ENCODE assay signal across 19 cellular contexts in genomic region chr12:24482044-24482443, GRCh38.
A peak's percentile ranks its signal among the peaks of the same experiment; 100 is the strongest.
DNase-seq lines count a peak whose midpoint lies in the region; ATAC-seq and TF ChIP-seq lines count a peak whose summit lies in the region.
"Had no signal": no experiment of that assay in that cellular context is flagged by ENCODE, and none has a peak within 500 bp of the region (broad histone marks: within the 10 kb centered on the region; RNA-seq: fewer than 3 reads in every experiment).

No MANE protein-coding gene starts in this region.

- no peak for DNase-seq in natural killer cell treated with Interleukin-12 subunit alpha and Interleukin-12 subunit beta and Interleukin-15 and Interleukin-18, amount 100 ng/mL, for 72 hours (ENCODE audit: low spot score)
- DNase-seq in natural killer cell (no peak), SJSA1 (ENCODE audit: low read depth in 1 of 2, low spot score in 2 of 2) (no peak), osteocyte (ENCODE audit: extremely low spot score, unreplicated experiment) (no peak), upper lobe of left lung (no peak)
- DNase-seq: Caco-2; CD4-positive, CD25-positive, alpha-beta regulatory T cell; CD8-positive, alpha-beta T cell; DMS153; DND-41; H9 had no signal

- no peaks in the 10 kb centered on the region for H3K36me3 Mint-ChIP-seq in natural killer cell treated with Interleukin-12 subunit alpha and Interleukin-12 subunit beta and Interleukin-15 and Interleukin-18, amount 100 ng/mL, for 72 hours
- H3K36me3 Mint-ChIP-seq in natural killer cell (no peaks in the 10 kb centered on the region), osteocyte (ENCODE audit: unreplicated experiment) (no peaks in the 10 kb centered on the region)
- H3K36me3 Mint-ChIP-seq: CD4-positive, CD25-positive, alpha-beta regulatory T cell; CD8-positive, alpha-beta T cell had no signal

- H3K9me3 Mint-ChIP-seq in natural killer cell treated with Interleukin-12 subunit alpha and Interleukin-12 subunit beta and Interleukin-15 and Interleukin-18, amount 100 ng/mL, for 72 hours, result peaks cover 4% of the 10 kb centered on the region
- H3K9me3 Mint-ChIP-seq in natural killer cell, result peaks cover 0 to 7% of the 10 kb centered on the region in 2 donors
- peaks cover 11% of the 10 kb centered on the region for H3K9me3 Mint-ChIP-seq in osteocyte (ENCODE audit: unreplicated experiment)
- H3K9me3 Mint-ChIP-seq: CD8-positive, alpha-beta T cell; GM23338; H9 had no signal

- no peak for TF ChIP-seq EP300 in upper lobe of left lung (IDR thresholded peaks at IDR 0.05)

- H3K27me3 Mint-ChIP-seq in natural killer cell treated with Interleukin-12 subunit alpha and Interleukin-12 subunit beta and Interleukin-15 and Interleukin-18, amount 100 ng/mL, for 72 hours, result peaks cover 0 to 11% of the 10 kb centered on the region in 2 donors
- H3K27me3 Mint-ChIP-seq in natural killer cell (ENCODE audit: low read depth in 2 of 2) (no peaks in the 10 kb centered on the region), osteocyte (ENCODE audit: unreplicated experiment) (no peaks in the 10 kb centered on the region)

- no peaks in the 10 kb centered on the region for H3K9me3 ChIP-seq in SJSA1 (replicated peaks)
- H3K9me3 ChIP-seq in upper lobe of left lung, result no peaks in the 10 kb centered on the region
- H3K9me3 ChIP-seq: BLaER1, Caco-2 had no signal

- no peak for ATAC-seq in natural killer cell treated with Interleukin-12 subunit alpha and Interleukin-12 subunit beta and Interleukin-15 and Interleukin-18, amount 100 ng/mL, for 72 hours
- ATAC-seq in natural killer cell (no peak), GM21825 (IDR thresholded peaks at IDR 0.05; ENCODE audit: unreplicated experiment) (no peak), upper lobe of left lung (ENCODE audit: low FRiP score in 2 of 2) (no peak), GM19324 (IDR thresholded peaks at IDR 0.05; ENCODE audit: low FRiP score, unreplicated experiment) (no peak)
- ATAC-seq: CD8-positive, alpha-beta T cell; GM23338; HCT116 had no signal

- no peak overlapping the region for H3K4me3 ChIP-seq in SJSA1
- no peak overlapping the region for H3K4me3 ChIP-seq in upper lobe of left lung
- H3K4me3 ChIP-seq: BLaER1, GM23338 had no signal

- 85 to 91% methylated on average over 3 of the region's 3 CpGs for WGBS in upper lobe of left lung, 2 donors

- H3K36me3 ChIP-seq in SJSA1 (no peaks in the 10 kb centered on the region), upper lobe of left lung (no peaks in the 10 kb centered on the region)
- H3K36me3 ChIP-seq: BLaER1 had no signal

- TF ChIP-seq CTCF in natural killer cell (IDR thresholded peaks at IDR 0.05) (no peak), osteocyte (IDR thresholded peaks at IDR 0.05) (no peak), upper lobe of left lung (IDR thresholded peaks at IDR 0.05) (no peak)

- H3K4me3 Mint-ChIP-seq in natural killer cell treated with Interleukin-12 subunit alpha and Interleukin-12 subunit beta and Interleukin-15 and Interleukin-18, amount 100 ng/mL, for 72 hours, result peak overlapping the region; percentile 18
- H3K4me3 Mint-ChIP-seq in natural killer cell (no peak overlapping the region), osteocyte (ENCODE audit: unreplicated experiment) (no peak overlapping the region)
- H3K4me3 Mint-ChIP-seq: B cell; CD4-positive, CD25-positive, alpha-beta regulatory T cell; CD8-positive, alpha-beta T cell; GM23338; H9 had no signal

- H3K27me3 ChIP-seq in SJSA1 (replicated peaks) (no peaks in the 10 kb centered on the region), upper lobe of left lung (no peaks in the 10 kb centered on the region)
- H3K27me3 ChIP-seq: BLaER1 had no signal

- intact Hi-C loops in natural killer cell (cut with micrococcal nuclease), result no loop called here

- no peak overlapping the region for H3K27ac Mint-ChIP-seq in natural killer cell treated with Interleukin-12 subunit alpha and Interleukin-12 subunit beta and Interleukin-15 and Interleukin-18, amount 100 ng/mL, for 72 hours
- H3K27ac Mint-ChIP-seq in natural killer cell (no peak overlapping the region), osteocyte (ENCODE audit: unreplicated experiment) (peak overlapping the region; percentile 12)
- H3K27ac Mint-ChIP-seq: B cell; CD4-positive, CD25-positive, alpha-beta regulatory T cell; CD8-positive, alpha-beta T cell; GM23338; H9 had no signal

- TF ChIP-seq POLR2A in upper lobe of left lung (IDR thresholded peaks at IDR 0.05), result no peak

- 0 out of 2 replicates have a peak overlapping the region, but pooled peaks have one; percentile 35 for H3K27ac ChIP-seq in SJSA1
- no peak overlapping the region for H3K27ac ChIP-seq in upper lobe of left lung
- H3K27ac ChIP-seq: 22Rv1, BLaER1, C4-2B had no signal

- H3K4me1 ChIP-seq in SJSA1 (replicated peaks) (peaks cover 54% of the 10 kb centered on the region), upper lobe of left lung (no peaks in the 10 kb centered on the region)
- H3K4me1 ChIP-seq: BLaER1 had no signal

- no peaks in the 10 kb centered on the region for H3K4me1 Mint-ChIP-seq in natural killer cell treated with Interleukin-12 subunit alpha and Interleukin-12 subunit beta and Interleukin-15 and Interleukin-18, amount 100 ng/mL, for 72 hours (ENCODE audit: low read depth in 2 of 2)
- no peaks in the 10 kb centered on the region for H3K4me1 Mint-ChIP-seq in natural killer cell
- peaks cover 55% of the 10 kb centered on the region for H3K4me1 Mint-ChIP-seq in osteocyte (ENCODE audit: unreplicated experiment)
- H3K4me1 Mint-ChIP-seq: B cell; CD4-positive, CD25-positive, alpha-beta regulatory T cell had no signal
